Comparison of ENCODE assay signal across 31 cellular contexts in the genomic region with DNA sequence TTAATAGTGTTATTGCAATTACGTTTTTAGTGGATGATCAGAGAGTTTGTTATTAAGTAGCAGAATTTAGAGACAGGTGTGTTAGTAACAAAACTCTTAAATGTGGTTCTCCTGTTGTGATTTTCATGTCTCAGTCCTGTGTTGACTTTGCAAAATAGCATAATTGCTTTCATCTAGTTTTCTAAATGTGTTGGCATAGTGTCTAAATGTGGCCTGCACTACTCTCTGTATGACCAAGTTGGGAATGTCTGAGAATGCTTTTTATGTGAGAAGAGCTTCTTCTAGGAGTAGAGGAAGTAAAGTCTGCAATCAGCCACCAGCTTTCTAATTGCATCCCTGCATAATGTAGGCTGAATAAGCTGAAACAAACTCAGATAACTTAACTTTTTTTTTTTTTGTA.
A peak's percentile ranks its signal among the peaks of the same experiment; 100 is the strongest.
DNase-seq lines count a peak whose midpoint lies in the region; ATAC-seq and TF ChIP-seq lines count a peak whose summit lies in the region.
"Had no signal": no experiment of that assay in that cellular context is flagged by ENCODE, and none has a peak within 500 bp of the region (broad histone marks: within the 10 kb centered on the region; RNA-seq: fewer than 3 reads in every experiment).

No MANE protein-coding gene starts in this region.

- H3K79me2 ChIP-seq in GM23248 (ENCODE audit: insufficient read depth) (no peaks in the 10 kb centered on the region), smooth muscle cell (ENCODE audit: low read depth) (no peaks in the 10 kb centered on the region)
- H3K79me2 ChIP-seq: hepatocyte had no signal

- no peaks in the 10 kb centered on the region for H3K9me2 ChIP-seq in GM23248 (ENCODE audit: insufficient read depth)

- peak; percentile 40 for ATAC-seq in HG03159 (IDR thresholded peaks at IDR 0.05; ENCODE audit: unreplicated experiment)
- no peak for ATAC-seq in RWPE2 (ENCODE audit: low read depth)
- ATAC-seq: K562; left cardiac atrium; natural killer cell treated with Interleukin-12 subunit alpha and Interleukin-12 subunit beta and Interleukin-15 and Interleukin-18, amount 100 ng/mL, for 72 hours had no signal

- no peak for DNase-seq in GM23248
- DNase-seq in RWPE2 (ENCODE audit: low spot score), result no peak
- no peak for DNase-seq in smooth muscle cell (lab: John Stamatoyannopoulos, UW; ENCODE audit: unreplicated experiment)
- no peak for DNase-seq in KBM-7
- DNase-seq in caudate nucleus (lab: John Stamatoyannopoulos, UW), result no peak
- DNase-seq in SIG-M5 treated with dmso at 0.1 percent for 504 hours (lab: John Stamatoyannopoulos, UW; ENCODE audit: unreplicated experiment), result no peak
- DNase-seq: activated CD4-positive, alpha-beta T cell treated with anti-CD3 and anti-CD28 coated beads for 4 hours; activated effector memory CD4-positive, alpha-beta T cell treated with Interleukin-2 at 50 U/mL for 16 hours; anterior cingulate cortex; C1 segment of cervical spinal cord; COR-L47; H7; left cardiac atrium; mucosa of descending colon; MV-4-11; NCI-H1436; NCI-H2081 treated with DMSO at 0.1 percent for 48 hours; NCI-H2227 treated with DMSO at 0.1 percent for 48 hours; NCI-H526 treated with DMSO at 0.1 percent for 48 hours; occipital lobe; SIG-M5; stimulated activated CD4-positive, alpha-beta T cell treated with anti-CD3 and anti-CD28 coated beads, Interleukin-4, amount 100 ng/mL, for 24 hours; SW 1271; T1000; tibial artery; WERI-Rb-1 had no signal

- 93 to 100% methylated on average over 1 of the region's 1 CpG for WGBS in GM23248 (ENCODE audit: low coverage in 1 of 2, low lambda C conversion rate in 2 of 2, missing lambda C conversion rate in 2 of 2), 2 experiments
- 96% methylated on average over 1 of the region's 1 CpG for WGBS in smooth muscle cell (ENCODE audit: low lambda C conversion rate)

- H3K9me3 ChIP-seq in GM23248 (ENCODE audit: low read depth) (no peaks in the 10 kb centered on the region), RWPE2 (ENCODE audit: severe bottlenecking) (no peaks in the 10 kb centered on the region), smooth muscle cell (replicated peaks; ENCODE audit: low read depth) (no peaks in the 10 kb centered on the region)
- H3K9me3 ChIP-seq: mucosa of descending colon, tibial artery had no signal

- no peak overlapping the region for H3K4me3 ChIP-seq in GM23248
- H3K4me3 ChIP-seq in RWPE2 (ENCODE audit: severe bottlenecking), result no peak overlapping the region
- no peak overlapping the region for H3K4me3 ChIP-seq in smooth muscle cell
- H3K4me3 ChIP-seq: hepatocyte, K562, lung, mucosa of descending colon, tibial artery had no signal

- H3K27me3 ChIP-seq in GM23248 (replicated peaks; ENCODE audit: insufficient read depth) (no peaks in the 10 kb centered on the region), RWPE2 (ENCODE audit: insufficient read depth, poor library complexity, severe bottlenecking) (no peaks in the 10 kb centered on the region), smooth muscle cell (ENCODE audit: low read depth) (no peaks in the 10 kb centered on the region)
- H3K27me3 ChIP-seq: hepatocyte, tibial artery had no signal

- H4K20me1 ChIP-seq in GM23248 (ENCODE audit: insufficient read depth) (no peaks in the 10 kb centered on the region), smooth muscle cell (ENCODE audit: low read depth) (no peaks in the 10 kb centered on the region)

- peaks cover 17% of the 10 kb centered on the region for H3K4me1 ChIP-seq in GM23248 (ENCODE audit: insufficient read depth)
- peaks cover 16% of the 10 kb centered on the region for H3K4me1 ChIP-seq in RWPE2 (ENCODE audit: insufficient read depth, poor library complexity, severe bottlenecking)
- H3K4me1 ChIP-seq in smooth muscle cell (ENCODE audit: low read depth), result peaks cover 6% of the 10 kb centered on the region
- H3K4me1 ChIP-seq: tibial artery had no signal

- in situ Hi-C loops in GM23248 (cut with MboI), result no loop called here
- in situ Hi-C loops in KBM-7 (cut with MboI; ENCODE audit: low pct_unique_long_range_greater_than_20kb, low sequenced_read_pairs), result no loop called here

- H3F3A ChIP-seq in GM23248 (ENCODE audit: insufficient read depth) (peaks cover 10% of the 10 kb centered on the region), smooth muscle cell (ENCODE audit: low read depth) (no peaks in the 10 kb centered on the region)

- H3K9ac ChIP-seq in GM23248, result no peak overlapping the region
- H3K9ac ChIP-seq in smooth muscle cell (ENCODE audit: low read depth), result no peak overlapping the region

- H3K27ac ChIP-seq in GM23248 (no peak overlapping the region), RWPE2 (ENCODE audit: poor library complexity, severe bottlenecking) (peak overlapping the region; percentile 41), smooth muscle cell (ENCODE audit: low read depth) (peak overlapping the region; percentile 81), caudate nucleus (ENCODE audit: low read depth, low read length) (no peak overlapping the region)
- H3K27ac ChIP-seq: tibial artery, WERI-Rb-1 had no signal

- peak overlapping the region; percentile 16 for H3K4me2 ChIP-seq in GM23248 (ENCODE audit: unreplicated experiment)
- H3K4me2 ChIP-seq in smooth muscle cell, result peak overlapping the region; percentile 16
- H3K4me2 ChIP-seq: hepatocyte had no signal

- TF ChIP-seq CTCF in RWPE2 (IDR thresholded peaks at IDR 0.05; ENCODE audit: poor library complexity, severe bottlenecking), result no peak
- no peak for TF ChIP-seq CTCF in smooth muscle cell (IDR thresholded peaks at IDR 0.05; ENCODE audit: borderline replicate concordance, insufficient read depth, poor library complexity, severe bottlenecking)

- no peaks in the 10 kb centered on the region for H3K36me3 ChIP-seq in GM23248 (ENCODE audit: low read depth)
- no peaks in the 10 kb centered on the region for H3K36me3 ChIP-seq in RWPE2 (ENCODE audit: low read depth)
- H3K36me3 ChIP-seq in smooth muscle cell (ENCODE audit: low read depth), result no peaks in the 10 kb centered on the region
- H3K36me3 ChIP-seq: tibial artery, WERI-Rb-1 had no signal

- H2AFZ ChIP-seq in GM23248 (no peak overlapping the region), smooth muscle cell (ENCODE audit: low read depth) (no peak overlapping the region)
- H2AFZ ChIP-seq: hepatocyte had no signal

Comparison
In these comparisons a context has a peak if more than half of its experiments do, and no peak if none do; other contexts are left out.
1. H3K27ac ChIP-seq: peak in RWPE2 (single experiment) and smooth muscle cell (single experiment); none in GM23248 (single experiment) and caudate nucleus (single experiment).